In the genomic region with DNA sequence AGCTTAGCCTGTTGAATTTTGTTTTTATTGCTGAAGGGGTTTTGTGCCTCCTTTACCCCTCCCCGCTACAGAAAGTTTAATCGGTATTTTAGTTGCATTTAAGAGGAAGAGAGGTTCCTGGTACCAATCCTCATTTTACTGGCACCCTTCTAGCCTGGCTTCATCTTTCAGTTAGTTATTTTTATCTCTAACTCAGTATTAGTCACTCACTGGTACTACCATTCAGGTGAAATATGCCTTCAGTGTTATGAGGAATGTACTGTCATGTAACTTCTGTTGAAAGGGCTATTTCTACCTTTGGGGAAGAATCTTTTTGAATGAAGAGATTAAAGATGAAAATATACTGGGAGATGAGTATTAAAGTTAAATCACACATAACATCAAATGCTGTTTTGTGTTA, we compare ENCODE assay signal across 27 cellular contexts.
A peak's percentile ranks its signal among the peaks of the same experiment; 100 is the strongest.
DNase-seq lines count a peak whose midpoint lies in the region; ATAC-seq, FAIRE-seq and TF ChIP-seq lines count a peak whose summit lies in the region.
"Had no signal": no experiment of that assay in that cellular context is flagged by ENCODE, and none has a peak within 500 bp of the region (broad histone marks: within the 10 kb centered on the region; RNA-seq: fewer than 3 reads in every experiment).

No MANE protein-coding gene starts in this region.

- no TSS peak for BruUV-seq in GM12878 (replicated peaks; lab: Mats Ljungman, UMichigan)

- no peaks in the 10 kb centered on the region for H3K27me3 Mint-ChIP-seq in progenitor cell of endocrine pancreas
- H3K27me3 Mint-ChIP-seq: activated T-cell treated with anti-CD3 and anti-CD28 coated beads, Interleukin-2, amount 50 U/mL, for 24 hours; dendritic cell treated with granulocyte-macrophage colony-stimulating factor and Interleukin-4, amounts not matched to agents 40 ng/mL and 50 ng/mL, for 4 days; stimulated activated memory B cell treated with anti-CD40 and anti-IgM and Interleukin-4, amounts not matched to agents 10 μg/mL and 1 μg/mL and 100 μg/mL, for 72 hours had no signal

- no peak for FAIRE-seq in GM12878 (lab: Jason Lieb, UNC)
- FAIRE-seq: TTC549, urothelium cell line had no signal

- no peak overlapping the region for H3K9ac ChIP-seq in GM12878 (ENCODE audit: control insufficient read depth, insufficient read depth, low read length)

- H3K4me3 ChIP-seq in GM12878 (no peak overlapping the region), upper lobe of right lung (no peak overlapping the region)
- H3K4me3 ChIP-seq: heart right ventricle, left ventricle myocardium inferior, suprapubic skin had no signal

- peaks cover 13% of the 10 kb centered on the region for H3K9me3 Mint-ChIP-seq in progenitor cell of endocrine pancreas (ENCODE audit: low read depth)

- TF ChIP-seq POLR2A in GM12878 (IDR thresholded peaks at IDR 0.05; ENCODE audit: low read depth, low read length) = no peak

- no peak overlapping the region for H2AFZ ChIP-seq in GM12878 (ENCODE audit: control insufficient read depth, low read depth, low read length)

- H3K4me1 ChIP-seq in GM12878 (ENCODE audit: control insufficient read depth, insufficient read depth, low read length) (no peaks in the 10 kb centered on the region), upper lobe of right lung (no peaks in the 10 kb centered on the region)
- H3K4me1 ChIP-seq: left ventricle myocardium inferior, suprapubic skin had no signal

- DNase-seq in NCI-H2029 (lab: John Stamatoyannopoulos, UW) (peak; percentile 22), GM12878 (ENCODE audit: low read depth, low spot score) (no peak), renal cortical epithelial cell (ENCODE audit: low read depth) (peak; percentile 54), progenitor cell of endocrine pancreas (ENCODE audit: low spot score, unreplicated experiment) (no peak), upper lobe of right lung (no peak)
- DNase-seq in activated CD4-positive, alpha-beta T cell treated with anti-CD3 and anti-CD28 coated beads, Interleukin-2, amount 50 U/mL, for 1 hour = no peak
- DNase-seq: activated CD4-positive, alpha-beta T cell treated with anti-CD3 and anti-CD28 coated beads for 1 hour; activated CD8-positive, alpha-beta memory T cell treated with anti-CD3 and anti-CD28 coated beads for 24 hours; activated naive CD4-positive, alpha-beta T cell; activated T-cell treated with anti-CD3 and anti-CD28 coated beads, Interleukin-2, amount 50 U/mL, for 24 hours; amniotic stem cell; DMS153; GDM1; heart right ventricle; Kasumi-1; left ventricle myocardium inferior; NCI-H510A treated with DMSO at 0.1 percent for 48 hours had no signal

- H3K27ac Mint-ChIP-seq in progenitor cell of endocrine pancreas = no peak overlapping the region
- H3K27ac Mint-ChIP-seq: activated T-cell treated with anti-CD3 and anti-CD28 coated beads, Interleukin-2, amount 50 U/mL, for 24 hours; CD14-positive monocyte; dendritic cell treated with granulocyte-macrophage colony-stimulating factor and Interleukin-4, amounts not matched to agents 40 ng/mL and 50 ng/mL, for 4 days; nephron; stimulated activated memory B cell treated with anti-CD40 and anti-IgM and Interleukin-4, amounts not matched to agents 10 μg/mL and 1 μg/mL and 100 μg/mL, for 72 hours had no signal

- H3K79me2 ChIP-seq in GM12878 (ENCODE audit: control insufficient read depth, insufficient read depth, low read length) = no peaks in the 10 kb centered on the region

- H3K27ac ChIP-seq in GM12878 (ENCODE audit: control insufficient read depth, insufficient read depth) (no peak overlapping the region), upper lobe of right lung (no peak overlapping the region)
- H3K27ac ChIP-seq: heart right ventricle, left ventricle myocardium inferior, suprapubic skin had no signal

- 17% methylated on average over 2 of the region's 2 CpGs for WGBS in GM12878 (ENCODE audit: insufficient coverage, insufficient replicate concordance, low lambda C conversion rate, missing lambda C conversion rate)

- ATAC-seq in GM18868 (IDR thresholded peaks at IDR 0.05; ENCODE audit: unreplicated experiment) (peak; percentile 82), GM12878 (peak; percentile 70), upper lobe of right lung (no peak), GM18511 (IDR thresholded peaks at IDR 0.05; ENCODE audit: unreplicated experiment) (no peak)
- ATAC-seq: Right ventricle myocardium inferior; stimulated activated memory B cell treated with anti-CD40 and anti-IgM and Interleukin-4, amounts not matched to agents 10 μg/mL and 1 μg/mL and 100 μg/mL, for 72 hours had no signal

- no peaks in the 10 kb centered on the region for H4K20me1 ChIP-seq in GM12878 (ENCODE audit: control insufficient read depth, insufficient read depth)

- peaks cover 39% of the 10 kb centered on the region for H3K4me1 Mint-ChIP-seq in progenitor cell of endocrine pancreas (ENCODE audit: low read depth)
- H3K4me1 Mint-ChIP-seq: CD14-positive monocyte had no signal

- no peak for TF ChIP-seq RAD21 in GM12878 (IDR thresholded peaks at IDR 0.05; ENCODE audit: insufficient read depth, low read depth, low read length)

- H3K36me3 ChIP-seq in GM12878 (ENCODE audit: control insufficient read depth in 2 of 2, insufficient read depth in 2 of 2, low read length in 1 of 2) (no peaks in the 10 kb centered on the region; a peak in 1 of 4 replicates), upper lobe of right lung (no peaks in the 10 kb centered on the region)
- H3K36me3 ChIP-seq: suprapubic skin had no signal

- H3K36me3 Mint-ChIP-seq in progenitor cell of endocrine pancreas (ENCODE audit: insufficient read depth) = peaks cover 16% of the 10 kb centered on the region

- intact Hi-C loops in GM12878 (cut with micrococcal nuclease; ENCODE audit: unreplicated experiment) = no loop called here
- intact Hi-C loops in upper lobe of right lung (cut with DNase I) = no loop called here

- H3K9me3 ChIP-seq in GM12878 (replicated peaks; ENCODE audit: control insufficient read depth, insufficient read depth, low read length) = no peaks in the 10 kb centered on the region; the same call in 2 of the 3 replicates
- no peaks in the 10 kb centered on the region for H3K9me3 ChIP-seq in upper lobe of right lung
- H3K9me3 ChIP-seq: suprapubic skin had no signal

- in situ Hi-C loops in GM12878 (cut with MboI) = no loop called here

- TF ChIP-seq EP300 in GM12878 (IDR thresholded peaks at IDR 0.05; ENCODE audit: borderline replicate concordance in 1 of 2, control insufficient read depth in 1 of 2, low read depth in 2 of 2, low read length in 2 of 2) = no peak

- H3K27me3 ChIP-seq in GM12878 (replicated peaks in 1 of 2; ENCODE audit: control insufficient read depth in 2 of 2, insufficient read depth in 2 of 2, low read length in 1 of 2) (no peaks in the 10 kb centered on the region), upper lobe of right lung (no peaks in the 10 kb centered on the region)
- H3K27me3 ChIP-seq: heart right ventricle, suprapubic skin had no signal

- H3K4me3 Mint-ChIP-seq in progenitor cell of endocrine pancreas (ENCODE audit: low read depth) = no peak overlapping the region
- H3K4me3 Mint-ChIP-seq: activated T-cell treated with anti-CD3 and anti-CD28 coated beads, Interleukin-2, amount 50 U/mL, for 24 hours; CD14-positive monocyte; dendritic cell treated with granulocyte-macrophage colony-stimulating factor and Interleukin-4, amounts not matched to agents 40 ng/mL and 50 ng/mL, for 4 days; nephron; stimulated activated memory B cell treated with anti-CD40 and anti-IgM and Interleukin-4, amounts not matched to agents 10 μg/mL and 1 μg/mL and 100 μg/mL, for 72 hours had no signal

- CTCF ChIA-PET in GM12878 (lab: Yijun Ruan, JAX) = no interaction called here

- TF ChIP-seq CTCF in GM12878 (IDR thresholded peaks at IDR 0.05 in 2 of 3, conservative IDR thresholded peaks at IDR 0.05 in 1 of 3; ENCODE audit: control insufficient read depth in 2 of 3, extremely low read depth in 1 of 3, insufficient read depth in 1 of 3, low read depth in 3 of 3, low read length in 3 of 3) = no peak
- TF ChIP-seq CTCF in progenitor cell of endocrine pancreas (IDR thresholded peaks at IDR 0.05; ENCODE audit: unreplicated experiment) = no peak
- TF ChIP-seq CTCF in upper lobe of right lung (IDR thresholded peaks at IDR 0.05) = no peak

- SMC1A ChIA-PET in GM12878 (lab: Charles Lee; ENCODE audit: uncharacterized antibody, unreplicated experiment) = interaction anchor here (1.5 to 1.8 kb wide), 2 partner anchors 17 to 27 kb away, joined by 3 to 6 read pairs; no protein-coding TSS in a partner anchor

- RAD21 ChIA-PET in GM12878 (lab: Charles Lee; ENCODE audit: unreplicated experiment) = interaction anchor here (1.1 kb wide), 1 partner anchor 91 kb away, joined by 3 read pairs; no protein-coding TSS in a partner anchor

- POLR2A ChIA-PET in GM12878 (lab: Charles Lee) = no interaction called here

- no peak overlapping the region for H3K4me2 ChIP-seq in GM12878 (ENCODE audit: control insufficient read depth, insufficient read depth)

TF ChIP-seq in GM12878, 131 proteins besides CTCF, POLR2A, EP300 and RAD21:
- TF ChIP-seq, protein P1, sequence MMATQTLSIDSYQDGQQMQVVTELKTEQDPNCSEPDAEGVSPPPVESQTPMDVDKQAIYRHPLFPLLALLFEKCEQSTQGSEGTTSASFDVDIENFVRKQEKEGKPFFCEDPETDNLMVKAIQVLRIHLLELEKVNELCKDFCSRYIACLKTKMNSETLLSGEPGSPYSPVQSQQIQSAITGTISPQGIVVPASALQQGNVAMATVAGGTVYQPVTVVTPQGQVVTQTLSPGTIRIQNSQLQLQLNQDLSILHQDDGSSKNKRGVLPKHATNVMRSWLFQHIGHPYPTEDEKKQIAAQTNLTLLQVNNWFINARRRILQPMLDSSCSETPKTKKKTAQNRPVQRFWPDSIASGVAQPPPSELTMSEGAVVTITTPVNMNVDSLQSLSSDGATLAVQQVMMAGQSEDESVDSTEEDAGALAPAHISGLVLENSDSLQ (IDR thresholded peaks at IDR 0.05) = no peak
- TF ChIP-seq FOXM1 (IDR thresholded peaks at IDR 0.05; ENCODE audit: low read depth, low read length) (no peak), NFXL1 (IDR thresholded peaks at IDR 0.05; ENCODE audit: borderline replicate concordance) (no peak), ZNF24 (IDR thresholded peaks at IDR 0.05) (no peak), PAX8 (IDR thresholded peaks at IDR 0.05) (no peak), BRCA1 (IDR thresholded peaks at IDR 0.05; ENCODE audit: low read depth, low read length) (no peak), NR2C2 (IDR thresholded peaks at IDR 0.05; ENCODE audit: borderline replicate concordance, control insufficient read depth, insufficient read length, low read depth) (no peak), CBX5 (IDR thresholded peaks at IDR 0.05; ENCODE audit: low read depth) (no peak), ESRRA (IDR thresholded peaks at IDR 0.05; ENCODE audit: low read length) (no peak), MTA2 (IDR thresholded peaks at IDR 0.05; ENCODE audit: low read depth) (no peak)

Comparison
In these comparisons a context has a peak if more than half of its experiments do, and no peak if none do; other contexts are left out.
1. ATAC-seq: peak in GM18868 (single experiment) and GM12878 (single experiment); none in upper lobe of right lung (single experiment) and GM18511 (single experiment).
2. DNase-seq: peak in NCI-H2029 (single experiment) and renal cortical epithelial cell (single experiment); none in GM12878 (single experiment), progenitor cell of endocrine pancreas (single experiment), activated CD4-positive, alpha-beta T cell treated with anti-CD3 and anti-CD28 coated beads, Interleukin-2, amount 50 U/mL, for 1 hour (single experiment) and upper lobe of right lung (single experiment).